In genomic region chr7:4226166-4226857, GRCh38 we compare ENCODE assay signal across 13 cellular contexts.
DNase-seq lines count a peak whose midpoint lies in the region; ATAC-seq, FAIRE-seq and TF ChIP-seq lines count a peak whose summit lies in the region.
"Had no signal": no experiment of that assay in that cellular context is flagged by ENCODE, and none has a peak within 500 bp of the region (broad histone marks: within the 10 kb centered on the region; RNA-seq: fewer than 3 reads in every experiment).

No MANE protein-coding gene starts in this region.

- H4K20me1 ChIP-seq in GM23338 (replicated peaks; ENCODE audit: insufficient read depth) = no peaks in the 10 kb centered on the region
- H4K20me1 ChIP-seq in K562 (replicated peaks; ENCODE audit: control insufficient read depth, insufficient read depth, low read length) = no peaks in the 10 kb centered on the region
- H4K20me1 ChIP-seq in neural progenitor cell (ENCODE audit: low read depth) = no peaks in the 10 kb centered on the region

- POLR2A ChIA-PET in K562 (lab: Yijun Ruan, JAX) = interaction anchor here (1.3 kb wide), 1 partner anchor 18 kb away, joined by 3 read pairs; no protein-coding TSS in a partner anchor

- H3K79me2 ChIP-seq in GM23338 (replicated peaks; ENCODE audit: insufficient read depth) (no peaks in the 10 kb centered on the region), K562 (ENCODE audit: control insufficient read depth, insufficient read depth, low read length) (no peaks in the 10 kb centered on the region), neural progenitor cell (ENCODE audit: low read depth) (no peaks in the 10 kb centered on the region)

- no peaks in the 10 kb centered on the region for H3K9me1 ChIP-seq in K562 (ENCODE audit: control insufficient read depth, insufficient read depth, low read length)

- H3K36me3 ChIP-seq in GM23338 (ENCODE audit: insufficient read depth) (no peaks in the 10 kb centered on the region), K562 (ENCODE audit: control insufficient read depth, insufficient read depth, low read length) (no peaks in the 10 kb centered on the region), neural progenitor cell (no peaks in the 10 kb centered on the region)
- H3K36me3 ChIP-seq: cardiac muscle cell, heart right ventricle had no signal

- H3K27me3 Mint-ChIP-seq in GM23338 (ENCODE audit: insufficient read depth, low read depth, poor library complexity) (peaks cover 2% of the 10 kb centered on the region), neural progenitor cell (ENCODE audit: insufficient read depth, low read depth) (peaks cover 6% of the 10 kb centered on the region)
- H3K27me3 Mint-ChIP-seq: activated CD8-positive, alpha-beta T cell treated with anti-CD3 and anti-CD28 coated beads for 36 hours had no signal

- H3K36me3 Mint-ChIP-seq in GM23338 (ENCODE audit: low read depth) (no peaks in the 10 kb centered on the region; the same call in 2 of the 3 replicates), neural progenitor cell (peaks cover 19% of the 10 kb centered on the region)

- ATAC-seq in GM23338 (peak; percentile 99), K562 (peak; percentile 88), foreskin keratinocyte (no peak)
- ATAC-seq: activated CD8-positive, alpha-beta T cell treated with anti-CD3 and anti-CD28 coated beads for 36 hours; heart right ventricle had no signal

- DNase-seq in GM23338 (ENCODE audit: low spot score) = peak; percentile 81
- peak in 2 of 4 experiments; percentile 24 to 39 for DNase-seq in K562 (ENCODE audit: extremely low read depth in 1 of 4, low spot score in 3 of 4)
- DNase-seq in neural progenitor cell (ENCODE audit: low spot score) = peak; percentile 56
- no peak for DNase-seq in stimulated activated CD4-positive, alpha-beta T cell treated with anti-CD3 and anti-CD28 coated beads, Interleukin-4, amount 100 ng/mL, for 1 hour
- no peak for DNase-seq in foreskin keratinocyte
- DNase-seq in NCI-H446 treated with DMSO at 0.1 percent for 48 hours (lab: John Stamatoyannopoulos, UW) = no peak
- DNase-seq: activated CD8-positive, alpha-beta T cell treated with anti-CD3 and anti-CD28 coated beads for 36 hours; activated gamma-delta T cell; heart right ventricle; NCI-H2227 treated with DMSO at 0.1 percent for 48 hours; nephron progenitor cell had no signal

- FAIRE-seq in K562 (lab: Jason Lieb, UNC) = peak; percentile 15

- H3K4me1 ChIP-seq in GM23338 (ENCODE audit: insufficient read depth) (no peaks in the 10 kb centered on the region), K562 (replicated peaks in 1 of 2; ENCODE audit: control insufficient read depth in 2 of 2, insufficient read depth in 2 of 2, low read length in 2 of 2) (no peaks in the 10 kb centered on the region), neural progenitor cell (no peaks in the 10 kb centered on the region), foreskin keratinocyte (no peaks in the 10 kb centered on the region)
- H3K4me1 ChIP-seq: heart right ventricle had no signal

- no peak for TF ChIP-seq POLR2A in K562 (conservative IDR thresholded peaks at IDR 0.05)

- no peak overlapping the region for H3K4me2 ChIP-seq in GM23338
- H3K4me2 ChIP-seq in K562 (ENCODE audit: insufficient read depth, low read length) = no peak overlapping the region
- no peak overlapping the region for H3K4me2 ChIP-seq in neural progenitor cell

- H3K4me1 Mint-ChIP-seq in GM23338 = peaks cover 2% of the 10 kb centered on the region; the same call in 1 of the 3 replicates
- H3K4me1 Mint-ChIP-seq in neural progenitor cell = peaks cover 27% of the 10 kb centered on the region

- no peaks in the 10 kb centered on the region for H3F3A ChIP-seq in GM23338 (replicated peaks; ENCODE audit: low read depth)
- H3F3A ChIP-seq in neural progenitor cell (ENCODE audit: low read depth) = no peaks in the 10 kb centered on the region

- H3K9me3 Mint-ChIP-seq in GM23338 (no peaks in the 10 kb centered on the region), neural progenitor cell (peaks cover 2% of the 10 kb centered on the region)
- H3K9me3 Mint-ChIP-seq: activated CD8-positive, alpha-beta T cell treated with anti-CD3 and anti-CD28 coated beads for 36 hours had no signal

- H3K9me2 ChIP-seq in GM23338 (ENCODE audit: insufficient read depth) = no peaks in the 10 kb centered on the region

- intact Hi-C loops in K562 (cut with micrococcal nuclease) = loop anchor here (2.0 kb wide), 1 partner anchor 252 kb away; no protein-coding TSS in a partner anchor

- WGBS in K562 (ENCODE audit: insufficient coverage, low coverage, missing lambda C conversion rate) = 2% methylated on average over 14 of the region's 18 CpGs

- H3K27me3 ChIP-seq in GM23338 (ENCODE audit: insufficient read depth) (no peaks in the 10 kb centered on the region), K562 (ENCODE audit: control insufficient read depth in 2 of 2, insufficient read depth in 2 of 2, low read length in 2 of 2) (peaks cover 6 to 31% of the 10 kb centered on the region in 2 experiments; a peak in 3 of 5 replicates), neural progenitor cell (no peaks in the 10 kb centered on the region), foreskin keratinocyte (no peaks in the 10 kb centered on the region)
- H3K27me3 ChIP-seq: cardiac muscle cell, heart right ventricle had no signal

- no peak overlapping the region for H3K9ac ChIP-seq in K562 (ENCODE audit: insufficient read depth in 1 of 2, low read depth in 2 of 2, low read length in 2 of 2)
- H3K9ac ChIP-seq in neural progenitor cell = no peak overlapping the region

- H3K27ac Mint-ChIP-seq in GM23338 = no peak overlapping the region
- H3K27ac Mint-ChIP-seq in neural progenitor cell = no peak overlapping the region
- H3K27ac Mint-ChIP-seq: activated CD8-positive, alpha-beta T cell treated with anti-CD3 and anti-CD28 coated beads for 36 hours; nephron progenitor cell had no signal

- H3K4me3 ChIP-seq in GM23338 (no peak overlapping the region), K562 (no peak overlapping the region), neural progenitor cell (no peak overlapping the region)
- H3K4me3 ChIP-seq: cardiac muscle cell, heart right ventricle had no signal

- no TSS peak for BruUV-seq in K562 (replicated peaks; lab: Mats Ljungman, UMichigan)

- CTCF ChIA-PET in K562 (lab: Yijun Ruan, JAX; ENCODE audit: low intra/inter-chr PET ratio) = interaction anchor here (0.7 kb wide), 1 partner anchor 121 kb away, joined by 5 read pairs; no protein-coding TSS in a partner anchor

- H3K27ac ChIP-seq in GM23338 (ENCODE audit: low read depth) (no peak overlapping the region), K562 (ENCODE audit: extremely low read depth, low read depth, low read length) (no peak overlapping the region), neural progenitor cell (no peak overlapping the region), foreskin keratinocyte (no peak overlapping the region)
- H3K27ac ChIP-seq: cardiac muscle cell, heart right ventricle had no signal

- H2AFZ ChIP-seq in GM23338 (no peak overlapping the region), K562 (ENCODE audit: low read depth, low read length) (no peak overlapping the region), neural progenitor cell (replicated peaks) (no peak overlapping the region)

- peak in 1 of 2 experiments; percentile 46; a peak in 2 of 4 replicates for TF ChIP-seq RAD21 in K562 (CRISPR knock-in tag; conservative IDR thresholded peaks at IDR 0.05 in 1 of 2, IDR thresholded peaks at IDR 0.05 in 1 of 2)

- in situ Hi-C loops in K562 (cut with MboI) = no loop called here

- H3K9me3 ChIP-seq in K562 (replicated peaks; ENCODE audit: control insufficient read depth, insufficient read depth, low read depth, low read length) = no peaks in the 10 kb centered on the region
- no peaks in the 10 kb centered on the region for H3K9me3 ChIP-seq in neural progenitor cell (ENCODE audit: low read depth)
- H3K9me3 ChIP-seq: heart right ventricle had no signal

- TF ChIP-seq CTCF in GM23338 (conservative IDR thresholded peaks at IDR 0.05; ENCODE audit: low read depth in 2 of 2) (peak; percentile 72 to 90), LNCAP (IDR thresholded peaks at IDR 0.05) (peak; percentile 44), K562 (IDR thresholded peaks at IDR 0.05 in 2 of 3, conservative IDR thresholded peaks at IDR 0.05 in 1 of 3; ENCODE audit: insufficient read depth in 2 of 3, low read depth in 1 of 3, low read length in 3 of 3) (peak; percentile 49 to 54 (median 52); a peak in 5 of 6 replicates), neural progenitor cell (IDR thresholded peaks at IDR 0.05) (peak; percentile 53), foreskin keratinocyte (conservative IDR thresholded peaks at IDR 0.05) (no peak)

- no peak for TF ChIP-seq EP300 in K562 (IDR thresholded peaks at IDR 0.05; ENCODE audit: low read length)

- no peak overlapping the region for H3K4me3 Mint-ChIP-seq in GM23338
- H3K4me3 Mint-ChIP-seq in neural progenitor cell = no peak overlapping the region
- H3K4me3 Mint-ChIP-seq: activated CD8-positive, alpha-beta T cell treated with anti-CD3 and anti-CD28 coated beads for 36 hours; nephron progenitor cell had no signal

TF ChIP-seq in GM23338, 12 proteins besides CTCF, POLR2A, EP300 and RAD21:
- TF ChIP-seq, protein P1, sequence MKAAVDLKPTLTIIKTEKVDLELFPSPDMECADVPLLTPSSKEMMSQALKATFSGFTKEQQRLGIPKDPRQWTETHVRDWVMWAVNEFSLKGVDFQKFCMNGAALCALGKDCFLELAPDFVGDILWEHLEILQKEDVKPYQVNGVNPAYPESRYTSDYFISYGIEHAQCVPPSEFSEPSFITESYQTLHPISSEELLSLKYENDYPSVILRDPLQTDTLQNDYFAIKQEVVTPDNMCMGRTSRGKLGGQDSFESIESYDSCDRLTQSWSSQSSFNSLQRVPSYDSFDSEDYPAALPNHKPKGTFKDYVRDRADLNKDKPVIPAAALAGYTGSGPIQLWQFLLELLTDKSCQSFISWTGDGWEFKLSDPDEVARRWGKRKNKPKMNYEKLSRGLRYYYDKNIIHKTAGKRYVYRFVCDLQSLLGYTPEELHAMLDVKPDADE (IDR thresholded peaks at IDR 0.05) = no peak
TF ChIP-seq in GM23338: peak in this region for 0.

Comparison
In these comparisons a context has a peak if more than half of its experiments do, and no peak if none do; other contexts are left out.
1. DNase-seq: peak in GM23338 (single experiment) and neural progenitor cell (single experiment); none in stimulated activated CD4-positive, alpha-beta T cell treated with anti-CD3 and anti-CD28 coated beads, Interleukin-4, amount 100 ng/mL, for 1 hour (single experiment), foreskin keratinocyte (0 of 2) and NCI-H446 treated with DMSO at 0.1 percent for 48 hours (single experiment).